ENCODE assay signal across 9 cellular contexts in the genomic region with DNA sequence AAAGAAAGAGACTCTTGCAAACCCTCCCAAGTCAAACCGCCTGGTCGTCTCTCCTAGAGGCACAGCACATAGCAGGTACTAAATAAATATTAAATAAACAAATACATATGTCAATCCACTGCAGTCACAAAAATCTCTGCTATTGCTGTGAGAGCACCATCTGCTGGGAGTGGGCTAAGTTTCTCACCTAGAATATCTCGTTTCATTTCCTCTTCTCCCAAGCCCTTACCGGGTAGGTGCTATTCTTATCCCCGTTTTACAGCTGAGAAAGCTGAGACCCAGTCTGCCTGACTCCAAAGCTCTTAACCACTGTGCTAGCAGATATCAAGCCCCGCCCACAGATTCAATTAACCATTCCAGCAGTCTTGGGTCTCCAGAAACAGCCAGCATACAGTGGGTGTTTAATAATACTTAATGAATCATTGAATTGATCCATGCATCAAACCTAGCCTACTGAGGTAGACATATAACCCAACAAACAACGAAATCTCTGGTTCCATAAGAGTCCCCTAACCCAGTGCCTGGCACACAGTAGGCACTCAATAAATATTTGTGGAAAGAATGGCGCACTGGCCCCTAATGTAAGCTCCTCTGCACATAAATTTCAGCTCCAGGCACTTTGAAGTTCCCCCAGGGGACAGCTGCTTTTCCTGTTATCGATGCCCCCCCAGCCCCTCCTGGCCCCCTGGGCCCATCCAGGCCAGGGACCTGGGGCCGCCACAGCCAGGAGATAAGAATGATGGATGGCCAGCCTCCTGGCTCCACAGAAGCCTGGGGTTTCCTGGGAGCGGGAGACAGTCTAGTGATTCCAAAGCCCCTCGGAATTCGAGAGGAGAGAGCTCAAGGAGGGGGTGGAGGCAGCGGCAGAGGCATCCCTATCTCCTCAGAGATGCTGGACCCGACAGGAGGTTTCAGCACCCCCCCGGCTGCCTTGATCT.
A peak's percentile ranks its signal among the peaks of the same experiment; 100 is the strongest.
DNase-seq lines count a peak whose midpoint lies in the region; ATAC-seq and TF ChIP-seq lines count a peak whose summit lies in the region.
"Had no signal": no experiment of that assay in that cellular context is flagged by ENCODE, and none has a peak within 500 bp of the region (broad histone marks: within the 10 kb centered on the region; RNA-seq: fewer than 3 reads in every experiment).

No MANE protein-coding gene starts in this region.

- intact Hi-C loops in Right ventricle myocardium superior (cut with DNase I), result no loop called here

- DNase-seq in LHCN-M2 (ENCODE audit: low read depth), result peak; percentile 2
- DNase-seq in islet precursor cell, result peak; percentile 95
- DNase-seq in HuH-7 (ENCODE audit: low spot score), result no peak
- no peak for DNase-seq in foreskin melanocyte
- DNase-seq in NCI-H1417 treated with DMSO at 0.1 percent for 48 hours (lab: John Stamatoyannopoulos, UW), result no peak
- no peak for DNase-seq in Right ventricle myocardium superior
- DNase-seq: mammary epithelial cell had no signal

- ATAC-seq in GM18505 (IDR thresholded peaks at IDR 0.05; ENCODE audit: unreplicated experiment) (peak; percentile 93), GM21737 (IDR thresholded peaks at IDR 0.05; ENCODE audit: unreplicated experiment) (peak; percentile 96), Right ventricle myocardium superior (ENCODE audit: poor library complexity) (no peak)

- no peak for TF ChIP-seq POLR2A in GM18505 (IDR thresholded peaks at IDR 0.05; ENCODE audit: borderline replicate concordance, extremely low read depth, insufficient read depth, insufficient read length)

Comparison
In these comparisons a context has a peak if more than half of its experiments do, and no peak if none do; other contexts are left out.
1. DNase-seq: peak in LHCN-M2 (single experiment) and islet precursor cell (single experiment); none in HuH-7 (single experiment), foreskin melanocyte (single experiment), NCI-H1417 treated with DMSO at 0.1 percent for 48 hours (single experiment) and Right ventricle myocardium superior (single experiment).